Comparison of ENCODE assay signal across 10 cellular contexts in the genomic region with DNA sequence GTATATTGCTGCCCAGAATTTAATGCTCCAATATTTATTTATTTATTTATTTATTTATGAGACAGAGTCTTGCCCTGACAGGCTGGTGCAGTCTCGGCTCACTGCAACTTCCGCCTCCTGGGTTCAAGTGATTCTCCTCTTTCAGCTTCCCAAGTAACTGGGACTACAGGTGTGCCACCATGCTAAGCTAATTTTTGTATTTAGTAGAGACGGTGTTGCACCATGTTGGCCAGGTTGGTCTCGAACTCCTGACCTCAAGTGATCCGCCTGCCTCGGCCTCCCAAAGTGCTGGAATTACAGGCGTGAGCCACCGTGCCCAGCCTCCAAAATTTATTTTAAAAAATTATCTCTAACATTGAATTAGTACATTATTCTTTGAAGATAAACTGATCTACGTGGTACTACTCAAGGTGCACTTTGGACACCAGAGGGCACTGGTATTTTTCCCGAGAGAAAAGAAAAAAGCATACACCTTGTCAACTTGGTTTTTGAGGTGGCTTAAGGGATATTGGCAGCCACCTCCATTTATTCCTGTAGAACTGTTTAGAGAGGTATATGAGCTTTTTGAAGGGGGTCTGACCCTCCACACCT. TPM values are rescaled to one million over a fixed set of nuclear protein-coding genes. Genes with fewer than 3 reads are reported as not detected.
DNase-seq lines count a peak whose midpoint lies in the region; ATAC-seq, FAIRE-seq and TF ChIP-seq lines count a peak whose summit lies in the region.
"Had no signal": no experiment of that assay in that cellular context is flagged by ENCODE, and none has a peak within 500 bp of the region (broad histone marks: within the 10 kb centered on the region; RNA-seq: fewer than 3 reads in every experiment).

No MANE protein-coding gene starts in this region.

- no peak overlapping the region for H3K4me3 Mint-ChIP-seq in CD14-positive monocyte

- H3K4me1 Mint-ChIP-seq in CD14-positive monocyte = peaks cover 36% of the 10 kb centered on the region

- BruUV-seq in Panc1 (replicated peaks; lab: Mats Ljungman, UMichigan) = no TSS peak

- FAIRE-seq in urothelium cell line (lab: Jason Lieb, UNC) = no peak

- TF ChIP-seq CTCF in heart right ventricle (IDR thresholded peaks at IDR 0.05) (peak in 1 of 9 donors; percentile 19), Panc1 (IDR thresholded peaks at IDR 0.05) (peak; percentile 74), CD14-positive monocyte (IDR thresholded peaks at IDR 0.05) (no peak)

- H3K9me3 ChIP-seq in heart right ventricle (no peaks in the 10 kb centered on the region), Panc1 (ENCODE audit: control insufficient read depth, insufficient read depth, low read depth, low read length) (no peaks in the 10 kb centered on the region)
- H3K9me3 ChIP-seq: neutrophil had no signal

- no peak overlapping the region for H3K4me3 ChIP-seq in heart right ventricle
- no peak overlapping the region for H3K4me3 ChIP-seq in Panc1 (ENCODE audit: low read depth in 2 of 2, low read length in 2 of 2)

- ATAC-seq in heart right ventricle (no peak), Panc1 (no peak), sciatic nerve (no peak)

- H3K27ac Mint-ChIP-seq in CD14-positive monocyte = no peak overlapping the region

- no peaks in the 10 kb centered on the region for H3K27me3 Mint-ChIP-seq in CD14-positive monocyte (ENCODE audit: low read depth in 3 of 3)

- H3K4me1 ChIP-seq in heart right ventricle (peaks cover 0 to 47% (median 28%) of the 10 kb centered on the region in 9 donors), Panc1 (ENCODE audit: control insufficient read depth, insufficient read depth, low read length) (peaks cover 15% of the 10 kb centered on the region)

- POLR2A ChIA-PET in Panc1 (lab: Charles Lee) = interaction anchor here (0.6 kb wide), 1 partner anchor 1499 kb away, joined by 3 read pairs; no protein-coding TSS in a partner anchor

- no peaks in the 10 kb centered on the region for H3K27me3 ChIP-seq in heart right ventricle
- no peaks in the 10 kb centered on the region for H3K27me3 ChIP-seq in Panc1 (ENCODE audit: control insufficient read depth, insufficient read depth, low read length)
- H3K27me3 ChIP-seq: neutrophil had no signal

- peaks cover 2 to 5% of the 10 kb centered on the region in 2 donors for H3K36me3 Mint-ChIP-seq in CD14-positive monocyte

- H3K27ac ChIP-seq in heart right ventricle (peak overlapping the region in 8 of 10 donors; percentile 57 to 92 (median 72)), Panc1 (ENCODE audit: low read length) (no peak overlapping the region), epithelial cell of prostate (peak overlapping the region; percentile 67)

- DNase-seq in heart right ventricle = no peak
- DNase-seq in cardiac septum (ENCODE audit: low spot score) = no peak
- no peak for DNase-seq in Panc1 (ENCODE audit: low read depth, low spot score)
- no peak for DNase-seq in epithelial cell of prostate (ENCODE audit: low read depth, low spot score)
- DNase-seq in urothelium cell line (ENCODE audit: low spot score) = peak; percentile 11
- DNase-seq in SHP77 treated with DMSO at 0.1 percent for 48 hours (lab: John Stamatoyannopoulos, UW) = no peak
- no peak for DNase-seq in CD14-positive monocyte (ENCODE audit: low spot score)
- no peak for DNase-seq in sciatic nerve (ENCODE audit: low spot score)
- DNase-seq: NCI-H1105 treated with DMSO at 0.1 percent for 48 hours had no signal

- peaks cover 0 to 4% (median 0%) of the 10 kb centered on the region in 7 donors for H3K9me3 Mint-ChIP-seq in CD14-positive monocyte

- CTCF ChIA-PET in Panc1 (lab: Charles Lee) = no interaction called here

- WGBS in heart right ventricle, 2 donors = 76 to 77% methylated on average over 10 of the region's 10 CpGs

- H3K36me3 ChIP-seq in heart right ventricle (peaks cover 0 to 18% (median 7%) of the 10 kb centered on the region in 9 donors), Panc1 (ENCODE audit: control insufficient read depth, insufficient read depth, low read length) (no peaks in the 10 kb centered on the region; the same call in 1 of the 2 replicates)
- H3K36me3 ChIP-seq: neutrophil had no signal

- intact Hi-C loops in heart right ventricle (cut with DNase I) (loop anchor here in 2 of 10 donors (10.0 kb wide), 2 partner anchors 81 to 151 kb away; no protein-coding TSS in a partner anchor), cardiac septum (cut with DNase I) (loop anchor here (5.0 kb wide), 1 partner anchor 629 kb away; a partner anchor contains a TSS), Panc1 (cut with micrococcal nuclease; ENCODE audit: unreplicated experiment) (no loop called here), CD14-positive monocyte (cut with micrococcal nuclease) (loop anchor here in 1 of 2 donors (10.0 kb wide), 2 partner anchors 81 to 1491 kb away; a partner anchor contains a TSS), sciatic nerve (cut with DNase I) (no loop called here)

- in situ Hi-C loops in Panc1 (cut with HindIII; ENCODE audit: low pct_unique_long_range_greater_than_20kb, low sequenced_read_pairs) = no loop called here

RNA-seq across cellular contexts. Expression of a gene that starts 1.4 kb away (rescaled TPM):
- total RNA-seq in heart right ventricle = 10 to 100 TPM; 18.5 to 71.3 (median 32.0) TPM
- 10 to 100 TPM; 15.3 to 20.6 TPM for polyA plus RNA-seq in heart right ventricle
- total RNA-seq in cardiac septum = 17.7 TPM
- 80.2 TPM for total RNA-seq in Panc1 (2021; ENCODE audit: unreplicated experiment)
- 39.9 TPM for polyA plus RNA-seq in Panc1 (2012; ENCODE audit: insufficient read length)
- polyA plus RNA-seq in CD14-positive monocyte = 100 to 1,000 TPM; 115 to 120 TPM
- total RNA-seq in sciatic nerve = 78.4 TPM

RNA-seq across cellular contexts. Expression of a gene that starts 9.8 kb away (rescaled TPM):
- total RNA-seq in heart right ventricle (10 to 100 TPM; 12.9 to 24.8 (median 18.4) TPM), cardiac septum (20.2 TPM), Panc1 (2021; ENCODE audit: unreplicated experiment) (34.8 TPM), sciatic nerve (59.0 TPM)
- polyA plus RNA-seq in heart right ventricle (1 to 10 TPM; 2.6 to 6.4 TPM), CD14-positive monocyte (1 to 10 TPM; 3.5 to 6.2 TPM)
- polyA plus RNA-seq in Panc1 (2012; ENCODE audit: insufficient read length) = 10.8 TPM
